ENCODE assay signal across 8 cellular contexts in the genomic region with DNA sequence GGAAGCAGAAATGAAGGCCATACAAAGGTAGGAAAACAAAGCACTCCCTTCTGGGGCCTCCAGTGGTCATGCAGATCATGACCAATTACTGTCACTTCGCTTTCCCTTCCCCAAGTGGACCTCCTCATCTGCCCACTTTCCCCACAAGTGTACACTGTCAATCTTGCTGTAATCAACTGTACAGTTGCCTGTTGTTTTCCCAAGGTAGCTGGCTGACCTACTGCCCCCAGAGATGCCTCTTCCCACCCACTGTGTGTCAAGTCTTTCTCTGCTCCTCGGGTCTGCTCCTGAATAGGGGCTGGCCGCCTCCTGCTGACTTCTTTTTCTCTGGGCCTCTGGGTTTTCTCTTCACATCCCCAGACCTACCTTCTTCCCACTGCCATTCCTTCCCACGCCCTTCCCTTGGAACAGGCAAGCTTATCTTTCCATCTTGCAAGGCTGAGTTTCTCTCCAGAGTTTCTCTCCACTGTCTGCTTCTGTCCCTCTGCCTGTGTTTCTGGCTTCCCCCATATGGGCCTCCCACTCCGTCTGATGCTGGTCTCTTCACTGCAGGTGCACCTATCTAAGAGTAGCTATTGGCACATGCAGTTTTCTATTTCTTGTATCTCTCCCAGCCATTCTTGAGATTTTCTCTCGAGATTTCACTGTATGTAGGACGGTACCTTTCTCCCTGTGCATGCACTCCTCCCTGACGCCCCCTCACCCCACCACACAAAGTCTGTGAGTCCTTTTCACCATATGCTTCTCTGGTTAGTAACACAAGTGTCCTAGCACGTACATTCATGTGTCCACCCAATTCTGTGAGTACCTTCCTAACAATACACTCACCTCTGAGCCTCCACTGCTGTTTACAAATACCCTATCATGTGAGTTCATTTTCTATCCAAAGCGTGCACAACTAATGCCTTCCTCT. TPM values are rescaled to one million over a fixed set of nuclear protein-coding genes. Genes with fewer than 3 reads are reported as not detected.
DNase-seq lines count a peak whose midpoint lies in the region; ATAC-seq lines count a peak whose summit lies in the region.

No MANE protein-coding gene starts in this region.

- peaks cover 29% of the 10 kb centered on the region for H3K36me3 Mint-ChIP-seq in activated CD4-positive, alpha-beta memory T cell treated with anti-CD3 and anti-CD28 coated beads for 36 hours

- in situ Hi-C loops in GM23248 (cut with MboI), result loop anchor here (10.0 kb wide), 1 partner anchor 375 kb away; no protein-coding TSS in a partner anchor

- peaks cover 67% of the 10 kb centered on the region for H3K4me1 Mint-ChIP-seq in activated CD4-positive, alpha-beta memory T cell treated with anti-CD3 and anti-CD28 coated beads for 36 hours (ENCODE audit: low read depth)

- peak overlapping the region; percentile 94 for H3K27ac Mint-ChIP-seq in activated CD4-positive, alpha-beta memory T cell treated with anti-CD3 and anti-CD28 coated beads for 36 hours

- H3K27ac ChIP-seq in GM23248 (peak overlapping the region; percentile 90), skeletal muscle tissue (ENCODE audit: low read depth, low read length) (no peak overlapping the region)

- H4K20me1 ChIP-seq in GM23248 (ENCODE audit: insufficient read depth), result peaks cover 30% of the 10 kb centered on the region; the same call in 1 of the 2 replicates

- peaks cover 76% of the 10 kb centered on the region for H3F3A ChIP-seq in GM23248 (ENCODE audit: insufficient read depth)

- H3K9me3 ChIP-seq in GM23248 (ENCODE audit: low read depth), result no peaks in the 10 kb centered on the region
- no peaks in the 10 kb centered on the region for H3K9me3 ChIP-seq in skeletal muscle tissue (ENCODE audit: control insufficient read depth in 3 of 3, low read length in 3 of 3)

- POLR2A ChIA-PET in activated CD4-positive, alpha-beta memory T cell treated with anti-CD3 and anti-CD28 coated beads for 36 hours (lab: Charles Lee), result interaction anchor here (1.1 to 1.7 kb wide), 3 partner anchors 9 to 31 kb away, joined by 3 to 4 read pairs (median 3); no protein-coding TSS in a partner anchor

- intact Hi-C loops in activated CD4-positive, alpha-beta memory T cell treated with anti-CD3 and anti-CD28 coated beads for 36 hours (cut with micrococcal nuclease), result no loop called here

- no peak for ATAC-seq in HG03108 (IDR thresholded peaks at IDR 0.05; ENCODE audit: unreplicated experiment)

- no peaks in the 10 kb centered on the region for H3K27me3 Mint-ChIP-seq in activated CD4-positive, alpha-beta memory T cell treated with anti-CD3 and anti-CD28 coated beads for 36 hours

- CTCF ChIA-PET in activated CD4-positive, alpha-beta memory T cell treated with anti-CD3 and anti-CD28 coated beads for 36 hours (lab: Charles Lee), result interaction anchor here (0.7 to 6.4 kb wide), 3 partner anchors 23 to 377 kb away, joined by 3 to 46 read pairs (median 3); no protein-coding TSS in a partner anchor

- peak overlapping the region; percentile 98 for H3K9ac ChIP-seq in GM23248
- H3K9ac ChIP-seq in skeletal muscle tissue (ENCODE audit: low read depth in 1 of 3, low read length in 3 of 3), result peak overlapping the region in 2 of 3 donors; percentile 91 to 92

- H3K79me2 ChIP-seq in GM23248 (ENCODE audit: insufficient read depth), result peaks cover 92% of the 10 kb centered on the region

- no peak overlapping the region for H2AFZ ChIP-seq in GM23248

- 34% methylated on average over 10 of the region's 10 CpGs for WGBS in GM23248 (ENCODE audit: low coverage in 1 of 2, low lambda C conversion rate in 2 of 2, missing lambda C conversion rate in 2 of 2), 2 experiments

- peak overlapping the region; percentile 97 for H3K4me3 ChIP-seq in GM23248
- H3K4me3 ChIP-seq in skeletal muscle tissue (ENCODE audit: low read length in 3 of 3), result peak overlapping the region; percentile 87 to 96 (median 93)

- DNase-seq in GM23248 (peak; percentile 48), hippocampal formation (lab: John Stamatoyannopoulos, UW) (peak; percentile 33 to 46), cerebellum (ENCODE audit: low spot score) (no peak), SKM-1 (lab: John Stamatoyannopoulos, UW; ENCODE audit: unreplicated experiment) (no peak), NCI-H526 treated with DMSO at 0.1 percent for 48 hours (lab: John Stamatoyannopoulos, UW) (no peak)
- no peak for DNase-seq in activated CD4-positive, alpha-beta memory T cell treated with anti-CD3 and anti-CD28 coated beads for 36 hours

- no peaks in the 10 kb centered on the region for H3K9me2 ChIP-seq in GM23248 (ENCODE audit: insufficient read depth)

- H3K9me3 Mint-ChIP-seq in activated CD4-positive, alpha-beta memory T cell treated with anti-CD3 and anti-CD28 coated beads for 36 hours, result no peaks in the 10 kb centered on the region

- H3K36me3 ChIP-seq in GM23248 (ENCODE audit: low read depth), result peaks cover 47% of the 10 kb centered on the region
- H3K36me3 ChIP-seq in skeletal muscle tissue (ENCODE audit: control insufficient read depth in 3 of 3, insufficient read depth in 3 of 3, low read length in 3 of 3), result no peaks in the 10 kb centered on the region

- H3K27me3 ChIP-seq in GM23248 (replicated peaks; ENCODE audit: insufficient read depth) (no peaks in the 10 kb centered on the region), skeletal muscle tissue (ENCODE audit: control insufficient read depth in 3 of 3, insufficient read depth in 3 of 3, low read length in 3 of 3) (no peaks in the 10 kb centered on the region)

- peak overlapping the region; percentile 99 for H3K4me2 ChIP-seq in GM23248 (ENCODE audit: unreplicated experiment)

- H3K4me3 Mint-ChIP-seq in activated CD4-positive, alpha-beta memory T cell treated with anti-CD3 and anti-CD28 coated beads for 36 hours, result peak overlapping the region; percentile 98

- H3K4me1 ChIP-seq in GM23248 (ENCODE audit: insufficient read depth) (peaks cover 33% of the 10 kb centered on the region), skeletal muscle tissue (ENCODE audit: control insufficient read depth in 3 of 3, insufficient read depth in 3 of 3, low read length in 3 of 3) (peaks cover 16 to 43% (median 26%) of the 10 kb centered on the region in 3 donors)

RNA-seq across cellular contexts. Expression of a gene that starts 2.3 kb away (rescaled TPM):
- 228 and 243 TPM in 2 replicates for total RNA-seq in GM23248 (2014; rRNA removed; shearing (Covaris generic))
- 147 and 159 TPM in 2 replicates for polyA plus RNA-seq in GM23248 (2016; fragmentation: Nextera tagmentation; extraction: Ambion mirVana)
- total RNA-seq in activated CD4-positive, alpha-beta memory T cell treated with anti-CD3 and anti-CD28 coated beads for 36 hours, result 100 to 1,000 TPM; 127 to 132 TPM
- 5.7 TPM for total RNA-seq in skeletal muscle tissue
- 5.4 TPM for total RNA-seq in cerebellum

Comparison
In these comparisons a context has a peak if more than half of its experiments do, and no peak if none do; other contexts are left out.
1. DNase-seq: peak in GM23248 (single experiment) and hippocampal formation (2 of 2); none in activated CD4-positive, alpha-beta memory T cell treated with anti-CD3 and anti-CD28 coated beads for 36 hours (single experiment), cerebellum (single experiment), SKM-1 (single experiment) and NCI-H526 treated with DMSO at 0.1 percent for 48 hours (single experiment).
2. RNA of a gene that starts 2.3 kb away (total RNA-seq): 228 to 243 TPM in GM23248 and 127 to 132 TPM in activated CD4-positive, alpha-beta memory T cell treated with anti-CD3 and anti-CD28 coated beads for 36 hours; 5.7 TPM in skeletal muscle tissue (single experiment) and 5.4 TPM in cerebellum (single experiment); every median in the first group is over 10 times any median in the second.